In genomic region chr10:119296703-119297102, GRCh38 we compare ENCODE assay signal across 1 cellular context.
TF ChIP-seq lines count a peak whose summit lies in the region.

No MANE protein-coding gene starts in this region.

TF ChIP-seq in HepG2, 621 proteins besides CTCF, POLR2A, EP300 and RAD21 (continued from another document):
- TF ChIP-seq ZSCAN21 (CRISPR knock-in tag; IDR thresholded peaks at IDR 0.05; ENCODE audit: borderline replicate concordance) (no peak), ZNF672 (CRISPR knock-in tag; IDR thresholded peaks at IDR 0.05) (no peak)
